ENCODE assay signal across 26 cellular contexts in the genomic region with DNA sequence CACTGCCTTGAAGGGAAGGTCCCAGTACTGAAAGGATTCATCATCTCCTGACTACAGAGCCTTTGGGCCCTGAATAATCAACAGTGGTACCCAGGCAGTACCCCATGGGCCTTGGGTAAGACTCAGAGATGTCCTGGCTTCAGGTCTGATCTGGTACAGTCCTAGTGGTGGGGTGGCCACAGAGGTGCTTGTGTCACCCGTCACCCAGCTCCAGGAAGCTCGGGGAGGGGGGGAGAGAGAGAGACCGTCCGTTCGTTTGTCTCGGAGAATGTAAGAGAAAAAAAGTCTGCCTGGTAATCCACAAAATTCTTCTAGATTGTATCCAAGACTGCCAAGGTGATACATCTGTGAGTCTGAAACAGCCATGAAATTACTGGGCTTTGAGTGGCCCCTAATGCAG.
"Had no signal": no experiment of that assay in that cellular context is flagged by ENCODE, and none has a peak within 500 bp of the region (broad histone marks: within the 10 kb centered on the region; RNA-seq: fewer than 3 reads in every experiment).

No MANE protein-coding gene starts in this region.

- H3K4me3 Mint-ChIP-seq: naive thymus-derived CD8-positive, alpha-beta T cell; natural killer cell treated with Interleukin-12 subunit alpha and Interleukin-12 subunit beta and Interleukin-15 and Interleukin-18, amount 100 ng/mL, for 72 hours; nephron progenitor cell; neural progenitor cell; stimulated activated effector memory CD8-positive, alpha-beta T cell treated with anti-CD3 and anti-CD28 coated beads, Interleukin-12 subunit alpha, Interleukin-12 subunit beta, amount 100 ng/mL, for 72 hours; stimulated activated naive B cell treated with anti-CD40 and anti-IgM and Interleukin-4, amounts not matched to agents 10 μg/mL and 1 μg/mL and 100 μg/mL, for 72 hours; stimulated activated naive CD8-positive, alpha-beta T cell treated with anti-CD3 and anti-CD28 coated beads, Interleukin-15, Interleukin-2, amounts not matched to agents 100 ng/mL and 50 ng/mL, for 24 hours had no signal

- DNase-seq: naive B cell; naive thymus-derived CD8-positive, alpha-beta T cell; nephron progenitor cell; occipital lobe; pancreas; psoas muscle; right cardiac atrium; right lobe of liver; sigmoid colon; small intestine; stimulated activated CD4-positive, alpha-beta T cell treated with anti-CD3 and anti-CD28 coated beads, Interleukin-15, amount 100 ng/mL, for 24 hours; stimulated activated CD4-positive, alpha-beta T cell treated with anti-CD3 and anti-CD28 coated beads, Interleukin-2, amount 100 ng/mL, for 24 hours; stimulated activated CD4-positive, alpha-beta T cell treated with anti-CD3 and anti-CD28 coated beads, Interleukin-2, amount 100 ng/mL, for 48 hours; stimulated activated CD4-positive, alpha-beta T cell treated with anti-CD3 and anti-CD28 coated beads, Interleukin-4, amount 100 ng/mL, for 24 hours; stimulated activated naive B cell treated with anti-CD40 and anti-IgM and Interleukin-4, amounts not matched to agents 10 μg/mL and 1 μg/mL and 100 μg/mL, for 72 hours; stimulated activated naive CD4-positive, alpha-beta T cell treated with Interleukin-2 at 50 U/mL for 16 hours; stomach; thyroid gland; trophoblast cell; upper lobe of left lung; uterus had no signal

- H3K36me3 Mint-ChIP-seq: natural killer cell treated with Interleukin-12 subunit alpha and Interleukin-12 subunit beta and Interleukin-15 and Interleukin-18, amount 100 ng/mL, for 72 hours; neural progenitor cell; stimulated activated effector memory CD8-positive, alpha-beta T cell treated with anti-CD3 and anti-CD28 coated beads, Interleukin-12 subunit alpha, Interleukin-12 subunit beta, amount 100 ng/mL, for 72 hours; stimulated activated naive B cell treated with anti-CD40 and anti-IgM and Interleukin-4, amounts not matched to agents 10 μg/mL and 1 μg/mL and 100 μg/mL, for 72 hours had no signal

- H3K27me3 Mint-ChIP-seq: naive B cell; progenitor cell of endocrine pancreas; stimulated activated naive B cell treated with anti-CD40 and anti-IgM and Interleukin-4, amounts not matched to agents 10 μg/mL and 1 μg/mL and 100 μg/mL, for 72 hours had no signal

- H3K27ac Mint-ChIP-seq: naive B cell; naive thymus-derived CD8-positive, alpha-beta T cell; natural killer cell treated with Interleukin-12 subunit alpha and Interleukin-12 subunit beta and Interleukin-15 and Interleukin-18, amount 100 ng/mL, for 72 hours; nephron progenitor cell; neural progenitor cell; progenitor cell of endocrine pancreas; stimulated activated effector memory CD8-positive, alpha-beta T cell treated with anti-CD3 and anti-CD28 coated beads, Interleukin-12 subunit alpha, Interleukin-12 subunit beta, amount 100 ng/mL, for 72 hours; stimulated activated naive B cell treated with anti-CD40 and anti-IgM and Interleukin-4, amounts not matched to agents 10 μg/mL and 1 μg/mL and 100 μg/mL, for 72 hours; stimulated activated naive CD8-positive, alpha-beta T cell treated with anti-CD3 and anti-CD28 coated beads, Interleukin-15, Interleukin-2, amounts not matched to agents 100 ng/mL and 50 ng/mL, for 24 hours had no signal

- H3K4me1 Mint-ChIP-seq: naive B cell; naive thymus-derived CD8-positive, alpha-beta T cell; nephron progenitor cell; neural progenitor cell; stimulated activated effector memory CD8-positive, alpha-beta T cell treated with anti-CD3 and anti-CD28 coated beads, Interleukin-12 subunit alpha, Interleukin-12 subunit beta, amount 100 ng/mL, for 72 hours; stimulated activated naive B cell treated with anti-CD40 and anti-IgM and Interleukin-4, amounts not matched to agents 10 μg/mL and 1 μg/mL and 100 μg/mL, for 72 hours had no signal
